23 cellular contexts compared by ENCODE assay signal in genomic region chr4:100889898-100890297, GRCh38.
DNase-seq lines count a peak whose midpoint lies in the region; ATAC-seq, FAIRE-seq and TF ChIP-seq lines count a peak whose summit lies in the region.
"Had no signal": no experiment of that assay in that cellular context is flagged by ENCODE, and none has a peak within 500 bp of the region (broad histone marks: within the 10 kb centered on the region; RNA-seq: fewer than 3 reads in every experiment).

No MANE protein-coding gene starts in this region.

- SMC1A ChIA-PET in GM12878 (lab: Charles Lee; ENCODE audit: uncharacterized antibody, unreplicated experiment), result interaction anchor here (0.6 to 1.7 kb wide), 3 partner anchors 8 to 87 kb away, joined by 3 to 6 read pairs (median 4); no protein-coding TSS in a partner anchor

- DNase-seq in MM.1S, result no peak
- no peak for DNase-seq in GM12878 (ENCODE audit: low read depth, low spot score)
- DNase-seq in activated T-cell treated with anti-CD3 and anti-CD28 coated beads, Interleukin-2, amount 50 U/mL, for 48 hours, result no peak
- no peak for DNase-seq in activated CD4-positive, alpha-beta memory T cell treated with anti-CD3 and anti-CD28 coated beads for 36 hours
- DNase-seq in SKM-1 (lab: John Stamatoyannopoulos, UW; ENCODE audit: unreplicated experiment), result no peak
- DNase-seq: Caco-2; CD4-positive, CD25-positive, alpha-beta regulatory T cell; CD8-positive, alpha-beta T cell; DMS153; DND-41; GM23248; H9 had no signal

- H3K9me2 ChIP-seq in MM.1S (replicated peaks; ENCODE audit: insufficient read depth, low read length), result no peaks in the 10 kb centered on the region

- peak overlapping the region; percentile 61; the same call in 1 of the 2 replicates for H3K4me2 ChIP-seq in MM.1S (ENCODE audit: low read depth, low read length)
- H3K4me2 ChIP-seq in GM12878 (ENCODE audit: control insufficient read depth, insufficient read depth), result no peak overlapping the region
- H3K4me2 ChIP-seq: BLaER1 had no signal

- peaks cover 35% of the 10 kb centered on the region for H3K9me3 Mint-ChIP-seq in activated CD4-positive, alpha-beta memory T cell treated with anti-CD3 and anti-CD28 coated beads for 36 hours

- H3K9me3 ChIP-seq in MM.1S (replicated peaks; ENCODE audit: insufficient read depth, low read length) (no peaks in the 10 kb centered on the region), GM12878 (replicated peaks; ENCODE audit: control insufficient read depth, insufficient read depth, low read length) (no peaks in the 10 kb centered on the region)
- H3K9me3 ChIP-seq: Caco-2 had no signal

- no peak overlapping the region for H3K27ac ChIP-seq in MM.1S (ENCODE audit: low read length)
- no peak overlapping the region for H3K27ac ChIP-seq in GM12878 (ENCODE audit: control insufficient read depth, insufficient read depth)
- H3K27ac ChIP-seq: 22Rv1, BLaER1, C4-2B, GM23248 had no signal

- H3F3A ChIP-seq in MM.1S (ENCODE audit: insufficient read depth, low read length), result peaks cover 7% of the 10 kb centered on the region; the same call in 1 of the 2 replicates

- TF ChIP-seq CTCF in MM.1S (IDR thresholded peaks at IDR 0.05; ENCODE audit: low read length) (no peak), GM12878 (IDR thresholded peaks at IDR 0.05 in 2 of 3, conservative IDR thresholded peaks at IDR 0.05 in 1 of 3; ENCODE audit: control insufficient read depth in 2 of 3, extremely low read depth in 1 of 3, insufficient read depth in 1 of 3, low read depth in 3 of 3, low read length in 3 of 3) (no peak)

- H3K36me3 ChIP-seq in MM.1S (replicated peaks; ENCODE audit: insufficient read depth, low read length) (no peaks in the 10 kb centered on the region), GM12878 (ENCODE audit: control insufficient read depth in 2 of 2, insufficient read depth in 2 of 2, low read length in 1 of 2) (no peaks in the 10 kb centered on the region)
- H3K36me3 ChIP-seq: BLaER1 had no signal

- peaks cover 13% of the 10 kb centered on the region for H3K36me3 Mint-ChIP-seq in activated CD4-positive, alpha-beta memory T cell treated with anti-CD3 and anti-CD28 coated beads for 36 hours
- H3K36me3 Mint-ChIP-seq: CD8-positive, alpha-beta T cell had no signal

- H3K4me1 ChIP-seq in MM.1S (ENCODE audit: low read length) (peaks cover 16% of the 10 kb centered on the region; the same call in 1 of the 2 replicates), GM12878 (ENCODE audit: control insufficient read depth, insufficient read depth, low read length) (no peaks in the 10 kb centered on the region)
- H3K4me1 ChIP-seq: BLaER1, Caco-2 had no signal

- H3K4me3 Mint-ChIP-seq in activated CD4-positive, alpha-beta memory T cell treated with anti-CD3 and anti-CD28 coated beads for 36 hours, result no peak overlapping the region
- H3K4me3 Mint-ChIP-seq: B cell; CD4-positive, CD25-positive, alpha-beta regulatory T cell; CD8-positive, alpha-beta T cell; H9 had no signal

- CTCF ChIA-PET in GM12878 (lab: Yijun Ruan, JAX), result no interaction called here
- CTCF ChIA-PET in activated CD4-positive, alpha-beta memory T cell treated with anti-CD3 and anti-CD28 coated beads for 36 hours (lab: Charles Lee), result no interaction called here

- H3K4me3 ChIP-seq in MM.1S (ENCODE audit: low read length), result no peak overlapping the region
- no peak overlapping the region for H3K4me3 ChIP-seq in GM12878
- H3K4me3 ChIP-seq: BLaER1, GM23248 had no signal

- H3K27me3 ChIP-seq in MM.1S (replicated peaks; ENCODE audit: insufficient read depth, low read length) (no peaks in the 10 kb centered on the region), GM12878 (replicated peaks in 1 of 2; ENCODE audit: control insufficient read depth in 2 of 2, insufficient read depth in 2 of 2, low read length in 1 of 2) (no peaks in the 10 kb centered on the region)
- H3K27me3 ChIP-seq: BLaER1 had no signal

- H4K20me1 ChIP-seq in MM.1S (ENCODE audit: insufficient read depth, low read length) (no peaks in the 10 kb centered on the region), GM12878 (ENCODE audit: control insufficient read depth, insufficient read depth) (no peaks in the 10 kb centered on the region)
- H4K20me1 ChIP-seq: BLaER1 had no signal

- no peak for FAIRE-seq in GM12878 (lab: Jason Lieb, UNC)
- FAIRE-seq: A204.1, G401.6, GM18507, H1 had no signal

- ATAC-seq in GM18502 (IDR thresholded peaks at IDR 0.05; ENCODE audit: poor library complexity, unreplicated experiment) (peak; percentile 7), HG02852 (IDR thresholded peaks at IDR 0.05; ENCODE audit: unreplicated experiment) (peak; percentile 43), GM12878 (no peak)
- ATAC-seq: CD8-positive, alpha-beta T cell; HCT116 had no signal

- intact Hi-C loops in GM12878 (cut with micrococcal nuclease; ENCODE audit: unreplicated experiment), result no loop called here
- intact Hi-C loops in activated CD4-positive, alpha-beta memory T cell treated with anti-CD3 and anti-CD28 coated beads for 36 hours (cut with micrococcal nuclease), result no loop called here

- no peak overlapping the region for H3K27ac Mint-ChIP-seq in activated CD4-positive, alpha-beta memory T cell treated with anti-CD3 and anti-CD28 coated beads for 36 hours
- H3K27ac Mint-ChIP-seq: B cell; CD4-positive, CD25-positive, alpha-beta regulatory T cell; CD8-positive, alpha-beta T cell; H9 had no signal

- in situ Hi-C loops in GM12878 (cut with MboI), result no loop called here

- no TSS peak for BruUV-seq in GM12878 (replicated peaks; lab: Mats Ljungman, UMichigan)

- no peak overlapping the region for H2AFZ ChIP-seq in MM.1S (ENCODE audit: low read length)
- H2AFZ ChIP-seq in GM12878 (ENCODE audit: control insufficient read depth, low read depth, low read length), result no peak overlapping the region
- H2AFZ ChIP-seq: GM23248 had no signal

- TF ChIP-seq RAD21 in GM12878 (IDR thresholded peaks at IDR 0.05; ENCODE audit: insufficient read depth, low read depth, low read length), result no peak

- peaks cover 2% of the 10 kb centered on the region for H3K27me3 Mint-ChIP-seq in activated CD4-positive, alpha-beta memory T cell treated with anti-CD3 and anti-CD28 coated beads for 36 hours

- H3K9ac ChIP-seq in MM.1S (ENCODE audit: low read length) (no peak overlapping the region), GM12878 (ENCODE audit: control insufficient read depth, insufficient read depth, low read length) (no peak overlapping the region)
- H3K9ac ChIP-seq: BLaER1, GM23248 had no signal

- no peaks in the 10 kb centered on the region for H3K79me2 ChIP-seq in MM.1S (ENCODE audit: low read length)
- H3K79me2 ChIP-seq in GM12878 (ENCODE audit: control insufficient read depth, insufficient read depth, low read length), result no peaks in the 10 kb centered on the region

- RAD21 ChIA-PET in GM12878 (lab: Charles Lee; ENCODE audit: unreplicated experiment), result no interaction called here

- TF ChIP-seq EP300 in GM12878 (IDR thresholded peaks at IDR 0.05; ENCODE audit: borderline replicate concordance in 1 of 2, control insufficient read depth in 1 of 2, low read depth in 2 of 2, low read length in 2 of 2), result no peak

- no peak for TF ChIP-seq POLR2A in GM12878 (IDR thresholded peaks at IDR 0.05; ENCODE audit: low read depth, low read length)

- POLR2A ChIA-PET in GM12878 (lab: Charles Lee), result no interaction called here
- POLR2A ChIA-PET in activated CD4-positive, alpha-beta memory T cell treated with anti-CD3 and anti-CD28 coated beads for 36 hours (lab: Charles Lee), result no interaction called here

- H3K4me1 Mint-ChIP-seq in activated CD4-positive, alpha-beta memory T cell treated with anti-CD3 and anti-CD28 coated beads for 36 hours (ENCODE audit: low read depth), result peaks cover 3% of the 10 kb centered on the region

TF ChIP-seq in GM12878, 131 proteins besides CTCF, POLR2A, EP300 and RAD21:
- TF ChIP-seq NFIC (IDR thresholded peaks at IDR 0.05; ENCODE audit: low read depth, low read length), result peak; percentile 23; the same call in 1 of the 2 replicates
- no peak for TF ChIP-seq GATAD2B (conservative IDR thresholded peaks at IDR 0.05; ENCODE audit: low read depth)
- peak; percentile 52 for TF ChIP-seq JUNB (IDR thresholded peaks at IDR 0.05)
